ENCODE assay signal across 8 cellular contexts in the genomic region with DNA sequence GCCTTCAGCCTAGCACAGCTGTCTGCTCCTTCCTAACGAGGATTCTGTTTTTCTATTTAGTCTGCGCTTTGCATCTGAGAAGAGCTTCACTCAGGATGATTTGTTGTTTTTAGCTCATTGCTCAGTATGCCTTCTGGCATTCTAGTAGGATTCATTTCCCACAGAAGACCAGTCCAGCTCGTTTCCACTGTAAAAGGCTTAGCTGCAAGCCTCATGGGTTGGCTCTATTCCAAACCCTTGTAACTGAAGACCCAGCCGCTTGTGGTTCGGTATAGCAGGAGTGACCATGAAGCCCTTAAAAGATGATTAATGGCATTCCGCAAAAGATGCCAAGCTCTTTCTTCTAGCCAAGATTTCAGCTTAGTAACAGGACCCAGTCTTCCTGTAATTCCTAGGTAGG. TPM values are rescaled to one million over a fixed set of nuclear protein-coding genes. Genes with fewer than 3 reads are reported as not detected.
DNase-seq lines count a peak whose midpoint lies in the region; ATAC-seq and TF ChIP-seq lines count a peak whose summit lies in the region.

No MANE protein-coding gene starts in this region.

- H3K27ac ChIP-seq in breast epithelium: peak overlapping the region; percentile 4 to 15

- TF ChIP-seq POLR2A in breast epithelium (IDR thresholded peaks at IDR 0.05): no peak

- H3K4me1 Mint-ChIP-seq in T-helper 17 cell: no peaks in the 10 kb centered on the region

- peak; percentile 99 for DNase-seq in Daoy (ENCODE audit: low read depth)
- peak; percentile 70 for DNase-seq in NCI-H2227 (lab: John Stamatoyannopoulos, UW; ENCODE audit: unreplicated experiment)
- peak in 1 of 2 donors; percentile 59 for DNase-seq in breast epithelium (ENCODE audit: low spot score in 2 of 2)
- peak; percentile 99 for DNase-seq in myocyte (ENCODE audit: low read depth)
- DNase-seq in iPS-NIHi7 (ENCODE audit: extremely low spot score): no peak
- DNase-seq in T-helper 17 cell: no peak

- intact Hi-C loops in breast epithelium (cut with DNase I; ENCODE audit: low total_unique reads): no loop called here

- peak overlapping the region in 1 of 3 donors; percentile 11 for H3K4me3 ChIP-seq in breast epithelium

- H3K9me3 ChIP-seq in breast epithelium: no peaks in the 10 kb centered on the region
- H3K9me3 ChIP-seq in T-helper 17 cell (ENCODE audit: control insufficient read depth, low read length, poor library complexity, severe bottlenecking): no peaks in the 10 kb centered on the region

- H3K36me3 Mint-ChIP-seq in T-helper 17 cell (ENCODE audit: low read depth): no peaks in the 10 kb centered on the region

- H3K27ac Mint-ChIP-seq in T-helper 17 cell: no peak overlapping the region

- H3K27me3 Mint-ChIP-seq in T-helper 17 cell: peaks cover 42% of the 10 kb centered on the region

- no peaks in the 10 kb centered on the region for H3K36me3 ChIP-seq in breast epithelium

- TF ChIP-seq CTCF in breast epithelium (IDR thresholded peaks at IDR 0.05): no peak

- H3K4me1 ChIP-seq in breast epithelium: peaks cover 0 to 8% of the 10 kb centered on the region in 2 donors

- no peaks in the 10 kb centered on the region for H3K27me3 ChIP-seq in breast epithelium

- H3K4me3 Mint-ChIP-seq in T-helper 17 cell: no peak overlapping the region

- ATAC-seq in GM18519 (IDR thresholded peaks at IDR 0.05; ENCODE audit: low FRiP score, unreplicated experiment): no peak
- ATAC-seq in T-helper 17 cell: no peak
- no peak for ATAC-seq in GM18511 (IDR thresholded peaks at IDR 0.05; ENCODE audit: unreplicated experiment)

RNA-seq across cellular contexts. Expression of gene ADGRF1, which starts 7.2 kb away (rescaled TPM):
- 0.48 TPM in 1 of 2 replicates, not detected in the other for total RNA-seq in Daoy (2014; rRNA removed; shearing (Covaris generic))
- total RNA-seq in breast epithelium (1 to 10 TPM in 1 of 3 donors, under 1 TPM in 1, not detected in 1; 0.66 to 3.5 TPM), myocyte (0.05 TPM in 1 of 2 replicates, not detected in the other), T-helper 17 cell (not detected)
- not detected for polyA plus RNA-seq in myocyte (2012)

Comparison
In these comparisons a context has a peak if more than half of its experiments do, and no peak if none do; other contexts are left out.
1. DNase-seq: peak in Daoy (single experiment), NCI-H2227 (single experiment) and myocyte (single experiment); none in iPS-NIHi7 (single experiment) and T-helper 17 cell (0 of 3).